19 cellular contexts compared by ENCODE assay signal in the genomic region with DNA sequence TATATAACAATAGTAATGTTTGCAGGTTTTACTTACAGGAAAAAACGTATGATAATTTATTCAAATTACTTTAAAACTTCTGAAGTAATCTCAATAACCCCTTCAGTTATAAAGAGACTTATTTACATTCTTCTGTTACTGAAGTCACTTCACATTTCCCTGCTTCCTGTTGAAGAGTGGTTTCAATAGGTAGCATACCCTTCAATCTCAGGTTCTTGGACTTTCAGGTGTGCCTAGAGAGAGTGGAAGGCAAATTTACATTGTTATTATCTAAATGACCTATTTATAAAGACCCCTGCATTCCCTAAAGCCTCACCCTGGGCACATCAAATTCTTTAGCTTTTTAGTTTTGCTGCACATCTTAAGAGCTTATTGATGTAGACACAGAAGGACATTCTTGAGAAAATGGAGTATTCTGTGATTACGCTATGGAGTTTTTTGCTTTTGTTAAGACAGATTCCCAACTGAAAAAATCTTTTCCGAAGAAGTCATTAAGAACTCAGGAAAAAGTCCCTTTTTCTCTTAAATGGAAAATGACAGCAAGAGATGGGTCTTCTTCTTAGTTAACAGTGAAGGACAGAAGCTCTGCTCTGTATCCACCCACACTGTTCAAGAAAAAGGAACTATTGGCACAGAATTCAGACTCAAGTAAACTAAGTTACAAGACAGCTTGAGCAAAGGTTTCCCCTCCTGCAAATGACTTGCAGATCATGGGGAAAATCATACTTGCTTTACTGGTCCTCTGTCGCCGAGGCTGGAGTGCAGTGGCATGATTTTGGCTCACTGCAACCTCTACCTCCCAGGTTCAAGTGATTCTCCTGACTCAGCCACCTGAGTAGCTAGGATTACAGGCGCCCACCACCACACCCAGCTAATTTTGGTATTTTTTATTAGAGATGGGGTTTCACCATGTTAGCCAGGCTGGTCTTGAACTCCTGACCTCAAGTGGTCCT.
DNase-seq lines count a peak whose midpoint lies in the region; ATAC-seq, FAIRE-seq and TF ChIP-seq lines count a peak whose summit lies in the region.
"Had no signal": no experiment of that assay in that cellular context is flagged by ENCODE, and none has a peak within 500 bp of the region (broad histone marks: within the 10 kb centered on the region; RNA-seq: fewer than 3 reads in every experiment).

No MANE protein-coding gene starts in this region.

- H3K9me3 ChIP-seq in cardiac muscle cell (ENCODE audit: low read depth) (no peaks in the 10 kb centered on the region), right cardiac atrium (ENCODE audit: control insufficient read depth, low read length) (no peaks in the 10 kb centered on the region), upper lobe of right lung (no peaks in the 10 kb centered on the region), pancreas (no peaks in the 10 kb centered on the region)
- H3K9me3 ChIP-seq: SJCRH30 had no signal

- H3K9me3 Mint-ChIP-seq in mesothelial cell of epicardium = peaks cover 3% of the 10 kb centered on the region

- 88% methylated on average over 6 of the region's 6 CpGs for WGBS in right cardiac atrium
- 88 to 90% methylated on average over 6 of the region's 6 CpGs for WGBS in pancreas, 2 donors

- no peaks in the 10 kb centered on the region for H3K27me3 Mint-ChIP-seq in mesothelial cell of epicardium (ENCODE audit: low read depth)

- no peak for FAIRE-seq in pancreas (lab: Jason Lieb, UNC)
- FAIRE-seq: A204.1, H54, K562 had no signal

- peak overlapping the region; percentile 47 for H3K27ac Mint-ChIP-seq in mesothelial cell of epicardium

- H3K36me3 ChIP-seq in cardiac muscle cell = peaks cover 7% of the 10 kb centered on the region
- no peaks in the 10 kb centered on the region for H3K36me3 ChIP-seq in upper lobe of right lung
- H3K36me3 ChIP-seq in pancreas = peaks cover 0 to 11% (median 0%) of the 10 kb centered on the region in 3 donors
- H3K36me3 ChIP-seq: SJCRH30 had no signal

- H3K4me3 Mint-ChIP-seq in mesothelial cell of epicardium = no peak overlapping the region

- peaks cover 22% of the 10 kb centered on the region for H3K36me3 Mint-ChIP-seq in mesothelial cell of epicardium

- H3K4me1 ChIP-seq in cardiac muscle cell (ENCODE audit: low read depth) (no peaks in the 10 kb centered on the region), right cardiac atrium (ENCODE audit: control insufficient read depth, insufficient read depth, low read length) (no peaks in the 10 kb centered on the region), upper lobe of right lung (peaks cover 6% of the 10 kb centered on the region), pancreas (peaks cover 0 to 4% (median 0%) of the 10 kb centered on the region in 3 donors)
- H3K4me1 ChIP-seq: SJCRH30 had no signal

- intact Hi-C loops in right cardiac atrium (cut with DNase I) = no loop called here
- intact Hi-C loops in upper lobe of right lung (cut with DNase I) = no loop called here
- intact Hi-C loops in pancreas (cut with DNase I) = no loop called here

- peaks cover 10% of the 10 kb centered on the region for H3K4me1 Mint-ChIP-seq in mesothelial cell of epicardium

- DNase-seq in cardiac muscle cell (ENCODE audit: low read depth in 1 of 2, low spot score in 1 of 2) (no peak), right cardiac atrium (no peak), mesothelial cell of epicardium (ENCODE audit: low spot score in 2 of 2, unreplicated experiment in 2 of 2) (no peak), upper lobe of right lung (no peak), pancreas (no peak), foreskin melanocyte (no peak)
- DNase-seq: C1 segment of cervical spinal cord, DMS153, NCI-H1092, NCI-H2081 treated with DMSO at 0.1 percent for 48 hours, NCI-H2227 treated with DMSO at 0.1 percent for 48 hours, NCI-H524, PC-9, SJCRH30 had no signal

- ATAC-seq in right cardiac atrium = no peak
- peak; percentile 81 for ATAC-seq in upper lobe of right lung
- no peak for ATAC-seq in pancreas
- ATAC-seq in HG02973 (IDR thresholded peaks at IDR 0.05; ENCODE audit: unreplicated experiment) = no peak
- ATAC-seq: K562 had no signal

- no peak for TF ChIP-seq CTCF in cardiac muscle cell (IDR thresholded peaks at IDR 0.05; ENCODE audit: low read depth, low read length)
- no peak for TF ChIP-seq CTCF in mesothelial cell of epicardium (IDR thresholded peaks at IDR 0.05; ENCODE audit: unreplicated experiment)
- TF ChIP-seq CTCF in upper lobe of right lung (IDR thresholded peaks at IDR 0.05) = no peak
- TF ChIP-seq CTCF in pancreas (IDR thresholded peaks at IDR 0.05) = no peak

- H3K27me3 ChIP-seq in cardiac muscle cell = no peaks in the 10 kb centered on the region
- H3K27me3 ChIP-seq in right cardiac atrium (ENCODE audit: control insufficient read depth, insufficient read depth) = no peaks in the 10 kb centered on the region
- H3K27me3 ChIP-seq in upper lobe of right lung = no peaks in the 10 kb centered on the region
- H3K27me3 ChIP-seq in pancreas = no peaks in the 10 kb centered on the region
- H3K27me3 ChIP-seq: SJCRH30 had no signal

- peak overlapping the region; percentile 47 for H3K27ac ChIP-seq in cardiac muscle cell
- no peak overlapping the region for H3K27ac ChIP-seq in right cardiac atrium (ENCODE audit: low read length)
- peak overlapping the region; percentile 52 for H3K27ac ChIP-seq in angular gyrus (ENCODE audit: low read depth, low read length)
- no peak overlapping the region for H3K27ac ChIP-seq in upper lobe of right lung
- H3K27ac ChIP-seq in pancreas = no peak overlapping the region
- H3K27ac ChIP-seq: PC-9, SJCRH30 had no signal

- H3K4me3 ChIP-seq in cardiac muscle cell (no peak overlapping the region), right cardiac atrium (ENCODE audit: low read length) (no peak overlapping the region), upper lobe of right lung (no peak overlapping the region), pancreas (no peak overlapping the region)
- H3K4me3 ChIP-seq: K562, PC-9, SJCRH30 had no signal

Comparison
In these comparisons a context has a peak if more than half of its experiments do, and no peak if none do; other contexts are left out.
1. H3K27ac ChIP-seq: peak in cardiac muscle cell (single experiment) and angular gyrus (single experiment); none in right cardiac atrium (single experiment), upper lobe of right lung (single experiment) and pancreas (0 of 4).